14 cellular contexts compared by ENCODE assay signal in the genomic region with DNA sequence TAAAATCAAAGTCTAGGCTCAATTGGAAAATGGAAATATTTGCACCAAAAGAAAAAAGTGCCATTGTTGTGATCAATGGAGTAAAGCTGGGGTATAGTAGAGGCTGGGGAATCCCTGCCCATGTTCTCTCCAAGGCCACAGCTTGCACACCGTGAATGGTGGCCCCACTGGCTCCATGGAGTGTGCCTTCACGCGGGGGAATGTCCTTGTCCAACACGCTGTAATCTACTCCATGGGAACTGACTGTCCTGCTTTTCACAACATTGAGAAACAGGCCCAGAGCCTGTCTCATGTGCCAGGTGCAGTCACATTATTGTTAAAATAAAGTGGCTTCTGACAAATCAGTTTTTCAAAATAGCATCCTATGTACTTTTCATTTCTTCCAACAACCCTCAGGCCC.
"Had no signal": no experiment of that assay in that cellular context is flagged by ENCODE, and none has a peak within 500 bp of the region (broad histone marks: within the 10 kb centered on the region; RNA-seq: fewer than 3 reads in every experiment).

No MANE protein-coding gene starts in this region.

- H3K27ac Mint-ChIP-seq: endodermal cell; naive thymus-derived CD4-positive, alpha-beta T cell; stimulated activated memory B cell treated with anti-CD40 and anti-IgM and Interleukin-4, amounts not matched to agents 10 μg/mL and 1 μg/mL and 100 μg/mL, for 72 hours; stimulated activated naive CD8-positive, alpha-beta T cell treated with anti-CD3 and anti-CD28 coated beads, Interleukin-15, Interleukin-2, amounts not matched to agents 100 ng/mL and 50 ng/mL, for 24 hours had no signal

- H3K4me3 Mint-ChIP-seq: endodermal cell; naive thymus-derived CD4-positive, alpha-beta T cell; stimulated activated memory B cell treated with anti-CD40 and anti-IgM and Interleukin-4, amounts not matched to agents 10 μg/mL and 1 μg/mL and 100 μg/mL, for 72 hours; stimulated activated naive CD8-positive, alpha-beta T cell treated with anti-CD3 and anti-CD28 coated beads, Interleukin-15, Interleukin-2, amounts not matched to agents 100 ng/mL and 50 ng/mL, for 24 hours had no signal

- H3K4me1 ChIP-seq: colonic mucosa had no signal

- H3K9me3 Mint-ChIP-seq: endodermal cell; stimulated activated naive CD8-positive, alpha-beta T cell treated with anti-CD3 and anti-CD28 coated beads, Interleukin-15, Interleukin-2, amounts not matched to agents 100 ng/mL and 50 ng/mL, for 24 hours had no signal

- H3K4me1 Mint-ChIP-seq: endodermal cell; naive thymus-derived CD4-positive, alpha-beta T cell; stimulated activated memory B cell treated with anti-CD40 and anti-IgM and Interleukin-4, amounts not matched to agents 10 μg/mL and 1 μg/mL and 100 μg/mL, for 72 hours had no signal

- ATAC-seq: foreskin keratinocyte; naive thymus-derived CD4-positive, alpha-beta T cell; right cardiac atrium; stimulated activated memory B cell treated with anti-CD40 and anti-IgM and Interleukin-4, amounts not matched to agents 10 μg/mL and 1 μg/mL and 100 μg/mL, for 72 hours had no signal

- H3K27me3 ChIP-seq: colonic mucosa, foreskin keratinocyte, tibial nerve had no signal

- H3K4me3 ChIP-seq: colonic mucosa, tibial nerve had no signal

- FAIRE-seq: endothelial cell of umbilical vein had no signal

- H3K36me3 Mint-ChIP-seq: stimulated activated memory B cell treated with anti-CD40 and anti-IgM and Interleukin-4, amounts not matched to agents 10 μg/mL and 1 μg/mL and 100 μg/mL, for 72 hours had no signal

- DNase-seq: colonic mucosa; dermis blood vessel endothelial cell; endodermal cell; erythroblast; foreskin keratinocyte; hippocampal formation; mammary epithelial cell; naive thymus-derived CD4-positive, alpha-beta T cell; right cardiac atrium; stimulated activated CD4-positive, alpha-beta T cell treated with anti-CD3 and anti-CD28 coated beads, Interleukin-4, amount 100 ng/mL, for 24 hours had no signal

- H3K27ac ChIP-seq: colonic mucosa, foreskin keratinocyte, tibial nerve had no signal

- H3K9me3 ChIP-seq: colonic mucosa had no signal

- H3K36me3 ChIP-seq: colonic mucosa had no signal
